Comparison of ENCODE assay signal across 16 cellular contexts in the genomic region with DNA sequence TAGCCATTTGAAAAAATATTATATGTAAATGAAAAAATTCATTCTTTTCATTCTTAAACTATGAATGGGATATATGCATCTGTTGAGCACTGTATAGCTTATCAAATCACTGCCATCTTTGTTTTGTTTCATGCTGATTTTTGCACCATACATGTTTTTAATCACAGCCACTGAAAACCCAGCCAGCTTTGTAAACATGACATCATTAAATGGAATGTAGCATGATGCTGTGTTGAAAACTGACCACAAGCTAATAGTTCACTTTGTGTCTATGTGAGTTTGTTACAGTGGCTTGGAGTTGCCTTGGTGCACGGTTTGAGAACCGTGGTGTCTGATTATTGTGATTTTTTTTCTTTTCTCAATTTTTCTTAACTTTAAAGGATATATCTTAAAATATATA.
DNase-seq lines count a peak whose midpoint lies in the region; ATAC-seq and TF ChIP-seq lines count a peak whose summit lies in the region.
"Had no signal": no experiment of that assay in that cellular context is flagged by ENCODE, and none has a peak within 500 bp of the region (broad histone marks: within the 10 kb centered on the region; RNA-seq: fewer than 3 reads in every experiment).

No MANE protein-coding gene starts in this region.

- H3K36me3 ChIP-seq in SK-N-SH (replicated peaks in 1 of 2; ENCODE audit: control insufficient read depth in 1 of 2, insufficient read depth in 2 of 2, low read length in 1 of 2) (peaks cover 0 to 9% of the 10 kb centered on the region in 2 experiments), fibroblast of lung (ENCODE audit: control insufficient read depth, insufficient read depth, low read length) (peaks cover 1% of the 10 kb centered on the region)

- H3F3A ChIP-seq in SK-N-SH (replicated peaks; ENCODE audit: insufficient read depth) = peaks cover 9% of the 10 kb centered on the region

- H3K4me2 ChIP-seq in SK-N-SH = peak overlapping the region; percentile 55; the same call in 1 of the 2 replicates
- no peak overlapping the region for H3K4me2 ChIP-seq in fibroblast of lung (ENCODE audit: extremely low read depth, insufficient read depth, low read length)
- H3K4me2 ChIP-seq: neural progenitor cell had no signal

- H3K9me2 ChIP-seq in SK-N-SH = no peaks in the 10 kb centered on the region

- no peaks in the 10 kb centered on the region for H4K20me1 ChIP-seq in SK-N-SH (ENCODE audit: insufficient read depth)
- no peaks in the 10 kb centered on the region for H4K20me1 ChIP-seq in fibroblast of lung (ENCODE audit: control insufficient read depth, extremely low read depth, insufficient read depth, low read length)

- peak overlapping the region in 1 of 2 experiments; percentile 63; a peak in 2 of 4 replicates for H3K27ac ChIP-seq in SK-N-SH (ENCODE audit: low read depth in 2 of 2, low read length in 1 of 2)
- peak overlapping the region; percentile 58 for H3K27ac ChIP-seq in fibroblast of lung (ENCODE audit: insufficient read depth, low read length)
- H3K27ac ChIP-seq: esophagus squamous epithelium, neural progenitor cell had no signal

- H3K4me3 ChIP-seq in SK-N-SH (ENCODE audit: low read depth in 2 of 2, low read length in 1 of 2) (no peak overlapping the region), fibroblast of lung (replicated peaks in 1 of 4; ENCODE audit: control extremely low read depth in 1 of 4, insufficient read depth in 1 of 4, low read depth in 3 of 4, low read length in 4 of 4) (no peak overlapping the region), retinal pigment epithelial cell (ENCODE audit: low read length) (no peak overlapping the region)
- H3K4me3 ChIP-seq: esophagus squamous epithelium, MG63, neural progenitor cell had no signal

- CTCF ChIA-PET in SK-N-SH (lab: Yijun Ruan, JAX) = no interaction called here

- H3K4me1 ChIP-seq in SK-N-SH (ENCODE audit: control insufficient read depth in 1 of 2, insufficient read depth in 2 of 2, low read depth in 1 of 2, low read length in 1 of 2) (peaks cover 0 to 9% of the 10 kb centered on the region in 2 experiments; a peak in 1 of 4 replicates), fibroblast of lung (ENCODE audit: control insufficient read depth, extremely low read depth, insufficient read depth, low read length) (peaks cover 2% of the 10 kb centered on the region)
- H3K4me1 ChIP-seq: esophagus squamous epithelium, neural progenitor cell had no signal

- no peak for TF ChIP-seq EP300 in SK-N-SH (IDR thresholded peaks at IDR 0.05; ENCODE audit: borderline replicate concordance in 1 of 2, low read depth in 1 of 2, low read length in 1 of 2)

- H3K79me2 ChIP-seq in SK-N-SH (ENCODE audit: insufficient read depth) (no peaks in the 10 kb centered on the region), fibroblast of lung (ENCODE audit: control insufficient read depth, insufficient read depth, low read length) (no peaks in the 10 kb centered on the region)

- TF ChIP-seq RAD21 in SK-N-SH (IDR thresholded peaks at IDR 0.05; ENCODE audit: low read length) = no peak

- no peak for ATAC-seq in GM21367 (IDR thresholded peaks at IDR 0.05; ENCODE audit: unreplicated experiment)
- ATAC-seq in HG03442 (IDR thresholded peaks at IDR 0.05; ENCODE audit: unreplicated experiment) = no peak
- no peak for ATAC-seq in GM19324 (IDR thresholded peaks at IDR 0.05; ENCODE audit: low FRiP score, unreplicated experiment)
- ATAC-seq: left colon, WTC11 had no signal

- POLR2A ChIA-PET in SK-N-SH (lab: Yijun Ruan, JAX) = no interaction called here

- WGBS in SK-N-SH (ENCODE audit: low lambda C conversion rate) = 91% methylated on average over 2 of the region's 2 CpGs

- DNase-seq in GM03348 (ENCODE audit: low spot score) (peak; percentile 80), SK-N-SH (no peak), fibroblast of lung (ENCODE audit: low read depth in 2 of 2) (peak; percentile 84 to 85), retinal pigment epithelial cell (ENCODE audit: low read depth) (peak; percentile 38), anterior cingulate cortex (lab: John Stamatoyannopoulos, UW) (no peak)
- DNase-seq: activated T-cell treated with anti-CD3 and anti-CD28 coated beads, Interleukin-2, amount 50 U/mL, for 1 hour; esophagus squamous epithelium; left colon; MG63; SHP77; stimulated activated CD4-positive, alpha-beta T cell treated with anti-CD3 and anti-CD28 coated beads, Interleukin-15, amount 100 ng/mL, for 24 hours had no signal

- no peak overlapping the region for H3K9ac ChIP-seq in SK-N-SH
- H3K9ac ChIP-seq in fibroblast of lung (ENCODE audit: insufficient read depth, low read length) = no peak overlapping the region
- H3K9ac ChIP-seq: neural progenitor cell had no signal

- no peaks in the 10 kb centered on the region for H3K27me3 ChIP-seq in SK-N-SH (ENCODE audit: insufficient read depth)
- H3K27me3 ChIP-seq in fibroblast of lung (ENCODE audit: control insufficient read depth, insufficient read depth, low read length) = no peaks in the 10 kb centered on the region
- H3K27me3 ChIP-seq: esophagus squamous epithelium, MG63, neural progenitor cell had no signal

- H2AFZ ChIP-seq in SK-N-SH (ENCODE audit: low read depth) (no peak overlapping the region), fibroblast of lung (ENCODE audit: low read length) (no peak overlapping the region)
- H2AFZ ChIP-seq: neural progenitor cell had no signal

- TF ChIP-seq CTCF in SK-N-SH (IDR thresholded peaks at IDR 0.05) (no peak), fibroblast of lung (conservative IDR thresholded peaks at IDR 0.05 in 1 of 2, IDR thresholded peaks at IDR 0.05 in 1 of 2; ENCODE audit: low read depth in 1 of 2, low read length in 2 of 2) (no peak), retinal pigment epithelial cell (conservative IDR thresholded peaks at IDR 0.05; ENCODE audit: low read depth, low read length) (no peak)

- H3K9me3 ChIP-seq in SK-N-SH = no peaks in the 10 kb centered on the region
- H3K9me3 ChIP-seq in fibroblast of lung (ENCODE audit: control insufficient read depth, insufficient read depth, low read depth, low read length) = no peaks in the 10 kb centered on the region
- H3K9me3 ChIP-seq: esophagus squamous epithelium, MG63 had no signal

TF ChIP-seq in SK-N-SH, 30 proteins besides CTCF, POLR2A, EP300 and RAD21:
- TF ChIP-seq FOSL2 (IDR thresholded peaks at IDR 0.05; ENCODE audit: borderline replicate concordance, low read depth) (peak; percentile 8; the same call in 1 of the 2 replicates), JUND (IDR thresholded peaks at IDR 0.05) (peak; percentile 52; the same call in 1 of the 2 replicates), TCF12 (IDR thresholded peaks at IDR 0.05) (peak; percentile 77), ELF1 (IDR thresholded peaks at IDR 0.05) (no peak), GABPA (IDR thresholded peaks at IDR 0.05; ENCODE audit: low read depth) (no peak), TEAD4 (IDR thresholded peaks at IDR 0.05; ENCODE audit: borderline replicate concordance, insufficient read depth) (no peak; the same call in 1 of the 2 replicates)
- TF ChIP-seq, protein P1, sequence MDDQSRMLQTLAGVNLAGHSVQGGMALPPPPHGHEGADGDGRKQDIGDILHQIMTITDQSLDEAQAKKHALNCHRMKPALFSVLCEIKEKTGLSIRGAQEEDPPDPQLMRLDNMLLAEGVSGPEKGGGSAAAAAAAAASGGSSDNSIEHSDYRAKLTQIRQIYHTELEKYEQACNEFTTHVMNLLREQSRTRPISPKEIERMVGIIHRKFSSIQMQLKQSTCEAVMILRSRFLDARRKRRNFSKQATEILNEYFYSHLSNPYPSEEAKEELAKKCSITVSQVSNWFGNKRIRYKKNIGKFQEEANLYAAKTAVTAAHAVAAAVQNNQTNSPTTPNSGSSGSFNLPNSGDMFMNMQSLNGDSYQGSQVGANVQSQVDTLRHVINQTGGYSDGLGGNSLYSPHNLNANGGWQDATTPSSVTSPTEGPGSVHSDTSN (IDR thresholded peaks at IDR 0.05) = 0 out of 2 replicates have a peak, but pooled peaks have one; percentile 28

Comparison
In these comparisons a context has a peak if more than half of its experiments do, and no peak if none do; other contexts are left out.
1. DNase-seq: peak in GM03348 (single experiment), fibroblast of lung (2 of 2) and retinal pigment epithelial cell (single experiment); none in SK-N-SH (single experiment) and anterior cingulate cortex (0 of 58).